28 cellular contexts compared by ENCODE assay signal in the genomic region with DNA sequence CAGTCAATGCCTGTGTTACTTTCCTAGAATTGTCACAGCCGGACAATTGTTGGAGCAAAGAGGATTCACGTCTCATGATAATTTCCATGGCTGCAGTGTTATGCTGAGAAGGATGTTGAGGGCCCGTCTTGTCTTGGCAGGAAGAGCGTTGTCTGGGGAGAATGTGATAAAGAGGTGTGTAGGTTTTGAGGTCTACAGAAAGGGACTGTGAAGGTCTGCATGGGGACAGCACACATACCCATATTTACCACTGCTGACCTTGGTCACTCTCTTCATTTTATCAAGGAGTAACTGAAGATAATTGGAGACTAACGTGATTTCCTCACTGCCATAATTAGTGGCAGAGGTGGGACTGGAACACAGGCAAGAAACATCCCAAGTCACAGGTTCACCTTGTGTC.
"Had no signal": no experiment of that assay in that cellular context is flagged by ENCODE, and none has a peak within 500 bp of the region (broad histone marks: within the 10 kb centered on the region; RNA-seq: fewer than 3 reads in every experiment).

No MANE protein-coding gene starts in this region.

- ATAC-seq: left lobe of liver; mucosa of descending colon; natural killer cell treated with Interleukin-12 subunit alpha and Interleukin-12 subunit beta and Interleukin-15 and Interleukin-18, amount 100 ng/mL, for 72 hours; stimulated activated effector memory CD8-positive, alpha-beta T cell treated with anti-CD3 and anti-CD28 coated beads, Interleukin-12 subunit alpha, Interleukin-12 subunit beta, amount 100 ng/mL, for 72 hours had no signal

- H3K36me3 Mint-ChIP-seq: naive B cell; natural killer cell treated with Interleukin-12 subunit alpha and Interleukin-12 subunit beta and Interleukin-15 and Interleukin-18, amount 100 ng/mL, for 72 hours; stimulated activated effector memory CD8-positive, alpha-beta T cell treated with anti-CD3 and anti-CD28 coated beads, Interleukin-12 subunit alpha, Interleukin-12 subunit beta, amount 100 ng/mL, for 72 hours had no signal

- H3K4me3 ChIP-seq: coronary artery, esophagus squamous epithelium, lung, mucosa of descending colon, prostate gland, right atrium auricular region, sigmoid colon, stomach, thyroid gland, upper lobe of left lung had no signal

- H3K27ac ChIP-seq: coronary artery, esophagus squamous epithelium, prostate gland, right atrium auricular region, sigmoid colon, stomach, thyroid gland, upper lobe of left lung had no signal

- H3K27me3 Mint-ChIP-seq: memory B cell; naive B cell; natural killer cell treated with Interleukin-12 subunit alpha and Interleukin-12 subunit beta and Interleukin-15 and Interleukin-18, amount 100 ng/mL, for 72 hours had no signal

- H3K36me3 ChIP-seq: prostate gland had no signal

- H3K4me3 Mint-ChIP-seq: memory B cell; mesothelial cell of epicardium; naive B cell; natural killer cell treated with Interleukin-12 subunit alpha and Interleukin-12 subunit beta and Interleukin-15 and Interleukin-18, amount 100 ng/mL, for 72 hours; neural crest cell; stimulated activated effector memory CD8-positive, alpha-beta T cell treated with anti-CD3 and anti-CD28 coated beads, Interleukin-12 subunit alpha, Interleukin-12 subunit beta, amount 100 ng/mL, for 72 hours had no signal

- H3K27me3 ChIP-seq: esophagus squamous epithelium, right atrium auricular region, sigmoid colon, stomach, thyroid gland, upper lobe of left lung had no signal

- FAIRE-seq: endothelial cell of umbilical vein, keratinocyte, urothelium cell line had no signal

- H3K9me3 ChIP-seq: esophagus squamous epithelium, mucosa of descending colon, prostate gland, right atrium auricular region, sigmoid colon, stomach, thyroid gland, upper lobe of left lung had no signal

- H3K4me1 ChIP-seq: prostate gland, right atrium auricular region, thyroid gland had no signal

- H3K9me3 Mint-ChIP-seq: memory B cell; mesothelial cell of epicardium; naive B cell; natural killer cell treated with Interleukin-12 subunit alpha and Interleukin-12 subunit beta and Interleukin-15 and Interleukin-18, amount 100 ng/mL, for 72 hours; neural crest cell; stimulated activated effector memory CD8-positive, alpha-beta T cell treated with anti-CD3 and anti-CD28 coated beads, Interleukin-12 subunit alpha, Interleukin-12 subunit beta, amount 100 ng/mL, for 72 hours had no signal

- DNase-seq: dermis blood vessel endothelial cell; effector memory CD4-positive, alpha-beta T cell; esophagus squamous epithelium; foreskin melanocyte; glutamatergic neuron; hypothalamus; mucosa of descending colon; naive B cell; sigmoid colon; stimulated activated CD4-positive, alpha-beta T cell treated with anti-CD3 and anti-CD28 coated beads, Interleukin-2, amount 100 ng/mL, for 24 hours; stimulated activated CD4-positive, alpha-beta T cell treated with anti-CD3 and anti-CD28 coated beads, Interleukin-4, amount 100 ng/mL, for 24 hours; stimulated activated naive CD4-positive, alpha-beta T cell treated with Interleukin-2 at 50 U/mL for 16 hours; stomach; thyroid gland; upper lobe of left lung had no signal

- H3K27ac Mint-ChIP-seq: memory B cell; mesothelial cell of epicardium; natural killer cell treated with Interleukin-12 subunit alpha and Interleukin-12 subunit beta and Interleukin-15 and Interleukin-18, amount 100 ng/mL, for 72 hours; stimulated activated effector memory CD8-positive, alpha-beta T cell treated with anti-CD3 and anti-CD28 coated beads, Interleukin-12 subunit alpha, Interleukin-12 subunit beta, amount 100 ng/mL, for 72 hours had no signal
